Comparison of ENCODE assay signal across 8 cellular contexts in genomic region chr15:79896131-79896633, GRCh38. TPM values are rescaled to one million over a fixed set of nuclear protein-coding genes. Genes with fewer than 3 reads are reported as not detected.
DNase-seq lines count a peak whose midpoint lies in the region; ATAC-seq and TF ChIP-seq lines count a peak whose summit lies in the region.

No MANE protein-coding gene starts in this region.

- no peak for TF ChIP-seq POLR2A in NB4 (IDR thresholded peaks at IDR 0.05; ENCODE audit: extremely low read depth, insufficient read length)

- H3K27ac Mint-ChIP-seq in natural killer cell: peak overlapping the region; percentile 95 to 96

- H3K9me2 ChIP-seq in DOHH2 (replicated peaks; ENCODE audit: control insufficient read depth, low read length): no peaks in the 10 kb centered on the region

- no peaks in the 10 kb centered on the region for H3K27me3 Mint-ChIP-seq in natural killer cell (ENCODE audit: low read depth in 2 of 2)

- peaks cover 25% of the 10 kb centered on the region for H3F3A ChIP-seq in DOHH2 (ENCODE audit: control insufficient read depth, insufficient read depth)

- intact Hi-C loops in natural killer cell (cut with micrococcal nuclease): loop anchor here (2.0 to 10.0 kb wide), 2 partner anchors 97 to 179 kb away; no protein-coding TSS in a partner anchor

- H3K4me3 Mint-ChIP-seq in natural killer cell: peak overlapping the region; percentile 97

- H3K79me2 ChIP-seq in DOHH2 (ENCODE audit: control insufficient read depth, low read length): peaks cover 26% of the 10 kb centered on the region

- H3K9me3 Mint-ChIP-seq in natural killer cell: no peaks in the 10 kb centered on the region

- TF ChIP-seq CTCF in DOHH2 (IDR thresholded peaks at IDR 0.05; ENCODE audit: low read depth, low read length, poor library complexity, severe bottlenecking) (no peak), NB4 (IDR thresholded peaks at IDR 0.05; ENCODE audit: low read depth, low read length) (no peak), natural killer cell (IDR thresholded peaks at IDR 0.05) (no peak)

- H3K27ac ChIP-seq in DOHH2 (ENCODE audit: low read depth, low read length): peak overlapping the region; percentile 68

- H3K4me1 ChIP-seq in DOHH2 (ENCODE audit: control insufficient read depth, low read length): peaks cover 44% of the 10 kb centered on the region

- H3K36me3 ChIP-seq in DOHH2 (ENCODE audit: control insufficient read depth, low read length): peaks cover 21% of the 10 kb centered on the region

- no peaks in the 10 kb centered on the region for H3K36me3 Mint-ChIP-seq in natural killer cell

- peaks cover 17 to 36% of the 10 kb centered on the region in 2 donors for H3K4me1 Mint-ChIP-seq in natural killer cell

- ATAC-seq in GM21367 (IDR thresholded peaks at IDR 0.05; ENCODE audit: unreplicated experiment) (peak; percentile 19), natural killer cell (peak in 1 of 3 donors; percentile 17)

- H3K4me3 ChIP-seq in DOHH2 (ENCODE audit: low read length) (peak overlapping the region; percentile 98), NB4 (ENCODE audit: low read depth, low read length) (peak overlapping the region; percentile 92)

- H3K27me3 ChIP-seq in DOHH2 (ENCODE audit: control insufficient read depth, low read length): no peaks in the 10 kb centered on the region

- peak; percentile 32 for DNase-seq in NB4 (ENCODE audit: low read depth)
- DNase-seq in dermis blood vessel endothelial cell: peak; percentile 5
- DNase-seq in natural killer cell: no peak
- no peak for DNase-seq in retina
- DNase-seq in COLO829 (ENCODE audit: low spot score): no peak
- no peak for DNase-seq in medulla oblongata (ENCODE audit: extremely low spot score)

- H3K9me3 ChIP-seq in DOHH2 (ENCODE audit: control insufficient read depth, insufficient read depth, low read length): no peaks in the 10 kb centered on the region

- peak overlapping the region; percentile 95 for H3K4me2 ChIP-seq in DOHH2 (ENCODE audit: low read length)

- H4K20me1 ChIP-seq in DOHH2 (ENCODE audit: control insufficient read depth, insufficient read depth, low read depth, low read length): no peaks in the 10 kb centered on the region

RNA-seq across cellular contexts. Expression of gene MTHFS, which starts 0.6 kb away (rescaled TPM):
- total RNA-seq in dermis blood vessel endothelial cell: 8.7 and 13.1 TPM in 2 replicates
- total RNA-seq in natural killer cell: 10 to 100 TPM in 2 of 3 donors, 1 to 10 TPM in 1; 7.0 to 10.8 (median 10.5) TPM

Comparison
In these comparisons a context has a peak if more than half of its experiments do, and no peak if none do; other contexts are left out.
1. DNase-seq: peak in NB4 (single experiment) and dermis blood vessel endothelial cell (single experiment); none in natural killer cell (single experiment), retina (single experiment), COLO829 (single experiment) and medulla oblongata (single experiment).